8 cellular contexts compared by ENCODE assay signal in genomic region chr12:53179694-53180269, GRCh38. TPM values are rescaled to one million over a fixed set of nuclear protein-coding genes. Genes with fewer than 3 reads are reported as not detected.
DNase-seq lines count a peak whose midpoint lies in the region; ATAC-seq, FAIRE-seq and TF ChIP-seq lines count a peak whose summit lies in the region.

No MANE protein-coding gene starts in this region.

- no peak for TF ChIP-seq EP300 in stomach (IDR thresholded peaks at IDR 0.05)

- peak overlapping the region; percentile 94 for H3K9ac ChIP-seq in keratinocyte (ENCODE audit: control insufficient read depth, extremely low read depth, insufficient read depth, low read length)

- H3K4me1 Mint-ChIP-seq in CD4-positive, CD25-positive, alpha-beta regulatory T cell: peaks cover 21 to 54% (median 37%) of the 10 kb centered on the region in 4 donors

- H3K79me2 ChIP-seq in keratinocyte (ENCODE audit: control insufficient read depth, insufficient read depth, low read length): peaks cover 14% of the 10 kb centered on the region

- in situ Hi-C loops in astrocyte of the spinal cord (cut with HindIII; ENCODE audit: low sequenced_read_pairs): no loop called here

- DNase-seq in CD4-positive, CD25-positive, alpha-beta regulatory T cell: no peak
- no peak for DNase-seq in astrocyte of the spinal cord (ENCODE audit: low read depth, low spot score)
- no peak for DNase-seq in keratinocyte (ENCODE audit: low read depth, low spot score)
- DNase-seq in stomach: no peak
- no peak for DNase-seq in NK-92 (lab: John Stamatoyannopoulos, UW; ENCODE audit: unreplicated experiment)
- no peak for DNase-seq in epidermal melanocyte (ENCODE audit: insufficient read length, low spot score)

- TF ChIP-seq POLR2A in stomach (IDR thresholded peaks at IDR 0.05): no peak

- no peaks in the 10 kb centered on the region for H3K9me1 ChIP-seq in keratinocyte (ENCODE audit: control insufficient read depth, extremely low read depth, insufficient read depth, low read length)

- TF ChIP-seq CTCF in astrocyte of the spinal cord (IDR thresholded peaks at IDR 0.05; ENCODE audit: low read depth, low read length): no peak
- TF ChIP-seq CTCF in keratinocyte (optimal IDR thresholded peaks at IDR 0.05 in 1 of 3, IDR thresholded peaks at IDR 0.05 in 1 of 3, conservative IDR thresholded peaks at IDR 0.05 in 1 of 3; ENCODE audit: extremely low read depth in 1 of 3, insufficient read depth in 2 of 3, low read length in 3 of 3): no peak
- TF ChIP-seq CTCF in stomach (IDR thresholded peaks at IDR 0.05): no peak

- no peaks in the 10 kb centered on the region for H3K9me3 ChIP-seq in CD4-positive, CD25-positive, alpha-beta regulatory T cell (ENCODE audit: control insufficient read depth in 2 of 2, low read length in 2 of 2)
- H3K9me3 ChIP-seq in keratinocyte (ENCODE audit: control insufficient read depth, low read depth, low read length): no peaks in the 10 kb centered on the region
- H3K9me3 ChIP-seq in stomach: no peaks in the 10 kb centered on the region

- no peaks in the 10 kb centered on the region for H3K9me3 Mint-ChIP-seq in CD4-positive, CD25-positive, alpha-beta regulatory T cell

- intact Hi-C loops in stomach (cut with DNase I; ENCODE audit: low total_unique reads): no loop called here

- H3K27me3 Mint-ChIP-seq in CD4-positive, CD25-positive, alpha-beta regulatory T cell: no peaks in the 10 kb centered on the region

- no peaks in the 10 kb centered on the region for H3K27me3 ChIP-seq in CD4-positive, CD25-positive, alpha-beta regulatory T cell (ENCODE audit: control insufficient read depth, insufficient read depth, low read length)
- H3K27me3 ChIP-seq in keratinocyte (ENCODE audit: control insufficient read depth, extremely low read depth, insufficient read depth, low read length) (no peaks in the 10 kb centered on the region), stomach (no peaks in the 10 kb centered on the region)

- H3K4me3 Mint-ChIP-seq in CD4-positive, CD25-positive, alpha-beta regulatory T cell: peak overlapping the region; percentile 91 to 97 (median 94)

- H2AFZ ChIP-seq in keratinocyte (ENCODE audit: control insufficient read depth, low read length): peak overlapping the region; percentile 97

- 11 to 14% (median 12%) methylated on average over 12 to 14 of the region's 14 CpGs for WGBS in stomach, 5 donors

- peak overlapping the region; percentile 95 to 98 (median 98) for H3K27ac Mint-ChIP-seq in CD4-positive, CD25-positive, alpha-beta regulatory T cell

- dilution Hi-C loops in keratinocyte (cut with MboI; ENCODE audit: extremely low pct_ligation_motif_present, low sequenced_read_pairs): no loop called here

- peak overlapping the region; percentile 96 for H3K4me2 ChIP-seq in keratinocyte (ENCODE audit: control insufficient read depth, extremely low read depth, insufficient read depth, low read depth, low read length)

- peak overlapping the region; percentile 94 for H3K27ac ChIP-seq in CD4-positive, CD25-positive, alpha-beta regulatory T cell (ENCODE audit: insufficient read depth, low read length, poor library complexity, severe bottlenecking)
- H3K27ac ChIP-seq in keratinocyte (ENCODE audit: control insufficient read depth, insufficient read depth, low read length) (peak overlapping the region; percentile 93), stomach (peak overlapping the region; percentile 94 to 99 (median 95))

- H3K4me1 ChIP-seq in CD4-positive, CD25-positive, alpha-beta regulatory T cell (ENCODE audit: control insufficient read depth, insufficient read depth, low read length, poor library complexity, severe bottlenecking): peaks cover 49% of the 10 kb centered on the region
- peaks cover 23% of the 10 kb centered on the region for H3K4me1 ChIP-seq in keratinocyte (ENCODE audit: control insufficient read depth, extremely low read depth, insufficient read depth, low read length)
- H3K4me1 ChIP-seq in stomach: peaks cover 27 to 60% (median 48%) of the 10 kb centered on the region in 4 donors

- H3K36me3 Mint-ChIP-seq in CD4-positive, CD25-positive, alpha-beta regulatory T cell: peaks cover 13% of the 10 kb centered on the region

- no peak for FAIRE-seq in keratinocyte (lab: Jason Lieb, UNC)

- peak in 1 of 2 donors; percentile 0 for ATAC-seq in CD4-positive, CD25-positive, alpha-beta regulatory T cell (ENCODE audit: low read depth in 2 of 2)
- ATAC-seq in GM21367 (IDR thresholded peaks at IDR 0.05; ENCODE audit: unreplicated experiment) (peak; percentile 4), HG03571 (IDR thresholded peaks at IDR 0.05; ENCODE audit: unreplicated experiment) (peak; percentile 9)

- peaks cover 18% of the 10 kb centered on the region for H3K36me3 ChIP-seq in CD4-positive, CD25-positive, alpha-beta regulatory T cell (ENCODE audit: control insufficient read depth, insufficient read depth, low read length)
- H3K36me3 ChIP-seq in keratinocyte (ENCODE audit: control insufficient read depth in 2 of 2, extremely low read depth in 1 of 2, insufficient read depth in 2 of 2, low read length in 2 of 2): peaks cover 11 to 15% of the 10 kb centered on the region in 2 experiments
- peaks cover 16 to 32% (median 31%) of the 10 kb centered on the region in 4 donors for H3K36me3 ChIP-seq in stomach

- peak overlapping the region; percentile 88 for H3K4me3 ChIP-seq in CD4-positive, CD25-positive, alpha-beta regulatory T cell (ENCODE audit: low read depth, low read length)
- H3K4me3 ChIP-seq in astrocyte of the spinal cord (ENCODE audit: low read depth, low read length): peak overlapping the region; percentile 72
- H3K4me3 ChIP-seq in keratinocyte (ENCODE audit: control insufficient read depth in 2 of 3, extremely low read depth in 1 of 3, insufficient read depth in 2 of 3, low read depth in 1 of 3, low read length in 3 of 3): peak overlapping the region; percentile 72 to 89 (median 82)
- peak overlapping the region; percentile 70 to 90 (median 84) for H3K4me3 ChIP-seq in stomach

- H4K20me1 ChIP-seq in keratinocyte (ENCODE audit: control insufficient read depth, extremely low read depth, insufficient read depth, low read length): no peaks in the 10 kb centered on the region

RNA-seq across cellular contexts. Expression of gene ZNF740, which starts 0.7 kb away (rescaled TPM):
- total RNA-seq in CD4-positive, CD25-positive, alpha-beta regulatory T cell: 32.6 TPM
- polyA plus RNA-seq in CD4-positive, CD25-positive, alpha-beta regulatory T cell: 1 to 10 TPM; 2.3 to 3.1 (median 2.7) TPM
- polyA plus RNA-seq in keratinocyte (6.5 to 11.8 TPM (median 10.3 TPM) in 3 replicates), stomach (1 to 10 TPM; 4.0 to 4.9 (median 4.1) TPM)
- polyA plus RNA-seq in keratinocyte (2011; ENCODE audit: low read depth): 9.7 TPM
- 3.6 and 4.5 TPM in 2 replicates for polyA plus RNA-seq in keratinocyte (2011; cell fraction: cytosol; rRNA removed)
- 21.7 and 25.7 TPM in 2 replicates for polyA plus RNA-seq in keratinocyte (2011; cell fraction: nucleus; rRNA removed)
- polyA plus RNA-seq in keratinocyte (2012; ENCODE audit: low replicate concordance): 5.5 and 6.5 TPM in 2 replicates
- 3.8 to 17.4 TPM (median 15.6 TPM) in 3 replicates for polyA minus RNA-seq in keratinocyte
- polyA minus RNA-seq in keratinocyte (2011; cell fraction: cytosol; rRNA and poly(A)+ RNA removed): 3.3 TPM
- polyA minus RNA-seq in keratinocyte (2011; cell fraction: nucleus; rRNA and poly(A)+ RNA removed): 8.7 and 9.6 TPM in 2 replicates
- 10 to 100 TPM in 3 of 5 donors, 1 to 10 TPM in 2; 4.1 to 37.5 (median 10.3) TPM for total RNA-seq in stomach

RNA-seq across cellular contexts. Expression of gene CSAD, which starts 0.9 kb away (rescaled TPM):
- 68.0 TPM for total RNA-seq in CD4-positive, CD25-positive, alpha-beta regulatory T cell
- 1 to 10 TPM; 1.2 to 2.3 (median 1.6) TPM for polyA plus RNA-seq in CD4-positive, CD25-positive, alpha-beta regulatory T cell
- polyA plus RNA-seq in keratinocyte: 7.9 to 29.5 TPM (median 19.5 TPM) in 3 replicates
- polyA plus RNA-seq in keratinocyte (2011; ENCODE audit: low read depth): 8.0 TPM
- polyA plus RNA-seq in keratinocyte (2011; cell fraction: cytosol; rRNA removed): 1.4 and 1.9 TPM in 2 replicates
- polyA plus RNA-seq in keratinocyte (2011; cell fraction: nucleus; rRNA removed): 126 and 152 TPM in 2 replicates
- 5.8 and 23.3 TPM in 2 replicates for polyA plus RNA-seq in keratinocyte (2012; ENCODE audit: low replicate concordance)
- polyA minus RNA-seq in keratinocyte: 5.6 to 17.6 TPM (median 17.2 TPM) in 3 replicates
- polyA minus RNA-seq in keratinocyte (2011; cell fraction: cytosol; rRNA and poly(A)+ RNA removed): 3.1 TPM
- polyA minus RNA-seq in keratinocyte (2011; cell fraction: nucleus; rRNA and poly(A)+ RNA removed): 20.0 and 28.5 TPM in 2 replicates
- 100 to 1,000 TPM in 2 of 5 donors, 10 to 100 TPM in 3; 30.3 to 334 (median 38.9) TPM for total RNA-seq in stomach
- polyA plus RNA-seq in stomach: 10 to 100 TPM in 1 of 3 donors, 1 to 10 TPM in 2; 4.6 to 52.6 (median 5.7) TPM

RNA-seq across cellular contexts. Expression of gene ITGB7, which starts 27.3 kb away (rescaled TPM):
- total RNA-seq in CD4-positive, CD25-positive, alpha-beta regulatory T cell: 297 TPM
- polyA plus RNA-seq in CD4-positive, CD25-positive, alpha-beta regulatory T cell: 100 to 1,000 TPM; 279 to 382 (median 330) TPM
- polyA plus RNA-seq in keratinocyte: 0.58 to 2.4 TPM (median 0.83 TPM) in 3 replicates
- polyA plus RNA-seq in keratinocyte (2011; ENCODE audit: low read depth): 4.2 TPM
- polyA plus RNA-seq in keratinocyte (2011; cell fraction: cytosol; rRNA removed): 0.19 and 0.21 TPM in 2 replicates
- polyA plus RNA-seq in keratinocyte (2011; cell fraction: nucleus; rRNA removed): 7.8 and 8.3 TPM in 2 replicates
- 0.76 and 8.4 TPM in 2 replicates for polyA plus RNA-seq in keratinocyte (2012; ENCODE audit: low replicate concordance)
- polyA minus RNA-seq in keratinocyte: 3.5 to 9.8 TPM (median 4.8 TPM) in 3 replicates
- not detected for polyA minus RNA-seq in keratinocyte (2011; cell fraction: cytosol; rRNA and poly(A)+ RNA removed)
- polyA minus RNA-seq in keratinocyte (2011; cell fraction: nucleus; rRNA and poly(A)+ RNA removed): 3.8 and 4.5 TPM in 2 replicates
- 10 to 100 TPM in 1 of 5 donors, 1 to 10 TPM in 2, not detected in 2; 4.6 to 29.5 (median 5.7) TPM for total RNA-seq in stomach
- polyA plus RNA-seq in stomach: 1 to 10 TPM in 2 of 3 donors, under 1 TPM in 1; 0.56 to 3.8 (median 1.7) TPM

RNA-seq across cellular contexts. Expression of gene RARG, which starts 52.2 kb away (rescaled TPM):
- 16.8 TPM for total RNA-seq in CD4-positive, CD25-positive, alpha-beta regulatory T cell
- 1 to 10 TPM; 1.5 to 5.1 (median 2.4) TPM for polyA plus RNA-seq in CD4-positive, CD25-positive, alpha-beta regulatory T cell
- 26.4 to 31.5 TPM (median 30.9 TPM) in 3 replicates for polyA plus RNA-seq in keratinocyte
- polyA plus RNA-seq in keratinocyte (2011; ENCODE audit: low read depth): 43.6 TPM
- 26.0 and 36.6 TPM in 2 replicates for polyA plus RNA-seq in keratinocyte (2011; cell fraction: cytosol; rRNA removed)
- polyA plus RNA-seq in keratinocyte (2011; cell fraction: nucleus; rRNA removed): 31.8 and 38.9 TPM in 2 replicates
- 39.6 and 84.0 TPM in 2 replicates for polyA plus RNA-seq in keratinocyte (2012; ENCODE audit: low replicate concordance)
- 48.5 to 64.1 TPM (median 57.6 TPM) in 3 replicates for polyA minus RNA-seq in keratinocyte
- 42.2 TPM for polyA minus RNA-seq in keratinocyte (2011; cell fraction: cytosol; rRNA and poly(A)+ RNA removed)
- 24.9 and 25.7 TPM in 2 replicates for polyA minus RNA-seq in keratinocyte (2011; cell fraction: nucleus; rRNA and poly(A)+ RNA removed)
- total RNA-seq in stomach: 10 to 100 TPM in 2 of 5 donors, 1 to 10 TPM in 3; 2.0 to 26.5 (median 9.5) TPM
- 10 to 100 TPM in 1 of 3 donors, 1 to 10 TPM in 2; 4.9 to 37.7 (median 9.6) TPM for polyA plus RNA-seq in stomach

Comparison
In these comparisons a context has a peak if more than half of its experiments do, and no peak if none do; other contexts are left out.
1. RNA of gene ITGB7, which starts 27.3 kb away (polyA plus RNA-seq): 279 to 382 TPM in CD4-positive, CD25-positive, alpha-beta regulatory T cell; 0.56 to 3.8 TPM in stomach and 0.19 to 8.4 TPM in keratinocyte; every median in the first group is over 10 times any median in the second.
2. Peak in every context shown above with its lines, with median percentiles within 50 percentile points of each other: H3K27ac ChIP-seq and H3K4me3 ChIP-seq.